ENCODE assay signal across 9 cellular contexts in genomic region chr16:27721548-27722265, GRCh38.
DNase-seq lines count a peak whose midpoint lies in the region; ATAC-seq and TF ChIP-seq lines count a peak whose summit lies in the region.
"Had no signal": no experiment of that assay in that cellular context is flagged by ENCODE, and none has a peak within 500 bp of the region (broad histone marks: within the 10 kb centered on the region; RNA-seq: fewer than 3 reads in every experiment).

No MANE protein-coding gene starts in this region.

- no peaks in the 10 kb centered on the region for H3K27me3 ChIP-seq in BE2C
- no peaks in the 10 kb centered on the region for H3K27me3 ChIP-seq in trophoblast cell (ENCODE audit: insufficient read depth, low read length)

- DNase-seq in BE2C (peak; percentile 28), T-helper 17 cell (no peak), fibroblast of villous mesenchyme (ENCODE audit: low read depth) (peak; percentile 97), trophoblast cell (peak; percentile 98), DMS114 treated with DMSO at 0.1 percent for 48 hours (lab: John Stamatoyannopoulos, UW; ENCODE audit: unreplicated experiment) (no peak)
- DNase-seq in activated CD4-positive, alpha-beta T cell treated with anti-CD3 and anti-CD28 coated beads for 48 hours, result no peak
- no peak for DNase-seq in activated naive CD8-positive, alpha-beta T cell treated with anti-CD3 and anti-CD28 coated beads, Interleukin-2, amount 50 U/mL, for 24 hours
- DNase-seq: NCI-H2029 treated with DMSO at 0.1 percent for 48 hours had no signal

- H3K9me3 ChIP-seq in BE2C, result no peaks in the 10 kb centered on the region
- no peaks in the 10 kb centered on the region for H3K9me3 ChIP-seq in T-helper 17 cell (ENCODE audit: control insufficient read depth, low read length, poor library complexity, severe bottlenecking)
- peaks cover 1% of the 10 kb centered on the region for H3K9me3 ChIP-seq in trophoblast cell (ENCODE audit: insufficient read depth, low read depth, low read length)

- no peaks in the 10 kb centered on the region for H3K79me1 ChIP-seq in trophoblast cell (ENCODE audit: low read length)

- no CpG with 5 or more reads among the region's 10 CpGs for WGBS in trophoblast cell (ENCODE audit: extremely low coverage, insufficient coverage, insufficient read length)

- H2BK12ac ChIP-seq in trophoblast cell (ENCODE audit: low read length), result no peak overlapping the region

- H2AK5ac ChIP-seq in trophoblast cell (ENCODE audit: low read length), result no peak overlapping the region

- no peaks in the 10 kb centered on the region for H3K36me3 ChIP-seq in BE2C
- peaks cover 8 to 15% of the 10 kb centered on the region in 2 experiments for H3K36me3 ChIP-seq in trophoblast cell (ENCODE audit: control insufficient read depth in 1 of 2, insufficient read depth in 2 of 2, low read length in 2 of 2)

- peaks cover 19% of the 10 kb centered on the region for H3K36me3 Mint-ChIP-seq in T-helper 17 cell (ENCODE audit: low read depth)
- H3K36me3 Mint-ChIP-seq in activated naive CD8-positive, alpha-beta T cell treated with anti-CD3 and anti-CD28 coated beads, Interleukin-2, amount 50 U/mL, for 24 hours (ENCODE audit: low read depth), result peaks cover 3% of the 10 kb centered on the region

- no peak overlapping the region for H2AFZ ChIP-seq in trophoblast cell (ENCODE audit: insufficient read depth, low read length, poor library complexity)

- H3K14ac ChIP-seq in trophoblast cell (ENCODE audit: low read length), result no peak overlapping the region

- peak overlapping the region; percentile 51 for H3K27ac Mint-ChIP-seq in T-helper 17 cell
- H3K27ac Mint-ChIP-seq in activated naive CD8-positive, alpha-beta T cell treated with anti-CD3 and anti-CD28 coated beads, Interleukin-2, amount 50 U/mL, for 24 hours, result no peak overlapping the region

- no peak overlapping the region for H2BK120ac ChIP-seq in trophoblast cell (ENCODE audit: insufficient read depth, low read length, poor library complexity)

- no peak overlapping the region for H3K4me3 ChIP-seq in BE2C (ENCODE audit: low read depth, low read length)
- H3K4me3 ChIP-seq in fibroblast of villous mesenchyme (ENCODE audit: low read depth, low read length), result no peak overlapping the region
- no peak overlapping the region for H3K4me3 ChIP-seq in trophoblast cell (ENCODE audit: low read depth, low read length)

- no peaks in the 10 kb centered on the region for H3K27me3 Mint-ChIP-seq in T-helper 17 cell
- H3K27me3 Mint-ChIP-seq in activated naive CD8-positive, alpha-beta T cell treated with anti-CD3 and anti-CD28 coated beads, Interleukin-2, amount 50 U/mL, for 24 hours, result no peaks in the 10 kb centered on the region

- H3K4me3 Mint-ChIP-seq in T-helper 17 cell, result peak overlapping the region; percentile 15
- H3K4me3 Mint-ChIP-seq in activated naive CD8-positive, alpha-beta T cell treated with anti-CD3 and anti-CD28 coated beads, Interleukin-2, amount 50 U/mL, for 24 hours, result no peak overlapping the region

- H3K9ac ChIP-seq in trophoblast cell (ENCODE audit: low read length), result no peak overlapping the region

- H4K8ac ChIP-seq in trophoblast cell (ENCODE audit: low read depth, low read length), result no peak overlapping the region

- no peak for TF ChIP-seq CTCF in BE2C (IDR thresholded peaks at IDR 0.05; ENCODE audit: low read depth, low read length)
- no peak for TF ChIP-seq CTCF in fibroblast of villous mesenchyme (IDR thresholded peaks at IDR 0.05; ENCODE audit: insufficient read depth, low read depth, low read length)

- H3K79me2 ChIP-seq in trophoblast cell (ENCODE audit: control insufficient read depth, insufficient read depth, low read length, poor library complexity), result no peaks in the 10 kb centered on the region

- peaks cover 6% of the 10 kb centered on the region for H3K4me1 Mint-ChIP-seq in T-helper 17 cell
- H3K4me1 Mint-ChIP-seq in activated naive CD8-positive, alpha-beta T cell treated with anti-CD3 and anti-CD28 coated beads, Interleukin-2, amount 50 U/mL, for 24 hours, result no peaks in the 10 kb centered on the region

- no peak overlapping the region for H4K91ac ChIP-seq in trophoblast cell (ENCODE audit: low read depth, low read length)

- no peak overlapping the region for H4K12ac ChIP-seq in trophoblast cell (ENCODE audit: low read depth, low read length)

- ATAC-seq in T-helper 17 cell, result no peak
- ATAC-seq in activated naive CD8-positive, alpha-beta T cell treated with anti-CD3 and anti-CD28 coated beads, Interleukin-2, amount 50 U/mL, for 24 hours, result no peak
- no peak for ATAC-seq in GM18861 (IDR thresholded peaks at IDR 0.05; ENCODE audit: unreplicated experiment)

- H3K4me2 ChIP-seq in trophoblast cell (ENCODE audit: low read length), result no peak overlapping the region

- peak overlapping the region; percentile 2 for H3K27ac ChIP-seq in trophoblast cell (ENCODE audit: low read depth, low read length)

- H3K23ac ChIP-seq in trophoblast cell (ENCODE audit: low read length), result no peak overlapping the region

- H3K18ac ChIP-seq in trophoblast cell (ENCODE audit: low read length), result no peak overlapping the region

- H3K4ac ChIP-seq in trophoblast cell (ENCODE audit: low read depth, low read length), result no peak overlapping the region

- H3K9me3 Mint-ChIP-seq in activated naive CD8-positive, alpha-beta T cell treated with anti-CD3 and anti-CD28 coated beads, Interleukin-2, amount 50 U/mL, for 24 hours, result no peaks in the 10 kb centered on the region

- peaks cover 11% of the 10 kb centered on the region for H3K4me1 ChIP-seq in BE2C
- peaks cover 4 to 12% of the 10 kb centered on the region in 2 experiments for H3K4me1 ChIP-seq in trophoblast cell (ENCODE audit: control insufficient read depth in 1 of 2, insufficient read depth in 2 of 2, low read length in 2 of 2)

- no peak overlapping the region for H2BK5ac ChIP-seq in trophoblast cell (ENCODE audit: low read depth, low read length, poor library complexity)

Comparison
In these comparisons a context has a peak if more than half of its experiments do, and no peak if none do; other contexts are left out.
1. DNase-seq: peak in BE2C (single experiment), fibroblast of villous mesenchyme (single experiment) and trophoblast cell (2 of 2); none in T-helper 17 cell (0 of 3), DMS114 treated with DMSO at 0.1 percent for 48 hours (single experiment), activated CD4-positive, alpha-beta T cell treated with anti-CD3 and anti-CD28 coated beads for 48 hours (single experiment) and activated naive CD8-positive, alpha-beta T cell treated with anti-CD3 and anti-CD28 coated beads, Interleukin-2, amount 50 U/mL, for 24 hours (single experiment).